In genomic region chr7:76233538-76234281, GRCh38 we compare ENCODE assay signal across 18 cellular contexts. TPM values are rescaled to one million over a fixed set of nuclear protein-coding genes. Genes with fewer than 3 reads are reported as not detected.
DNase-seq lines count a peak whose midpoint lies in the region; ATAC-seq and TF ChIP-seq lines count a peak whose summit lies in the region.
"Had no signal": no experiment of that assay in that cellular context is flagged by ENCODE, and none has a peak within 500 bp of the region (broad histone marks: within the 10 kb centered on the region; RNA-seq: fewer than 3 reads in every experiment).

No MANE protein-coding gene starts in this region.

- H3K4me3 ChIP-seq in WERI-Rb-1 (ENCODE audit: low read depth, low read length): no peak overlapping the region

- no peaks in the 10 kb centered on the region for H3K9me3 ChIP-seq in WERI-Rb-1 (ENCODE audit: severe bottlenecking)

- no peaks in the 10 kb centered on the region for H3K27me3 ChIP-seq in WERI-Rb-1 (ENCODE audit: insufficient read depth, low read depth, severe bottlenecking)

- H3K27ac Mint-ChIP-seq in activated naive CD8-positive, alpha-beta T cell: no peak overlapping the region
- no peak overlapping the region for H3K27ac Mint-ChIP-seq in activated naive CD8-positive, alpha-beta T cell treated with anti-CD3 and anti-CD28 coated beads for 36 hours
- H3K27ac Mint-ChIP-seq: activated CD4-positive, alpha-beta memory T cell treated with anti-CD3 and anti-CD28 coated beads for 36 hours; activated T-helper 1 cell treated with anti-CD3 and anti-CD28 coated beads, Interleukin-12 subunit alpha, Interleukin-12 subunit beta, Interleukin-2, Interleukin-4 antibody, amounts not matched to agents 30 ng/mL and 10 ng/mL and 1 ng/mL, durations not matched to agents 14 hours and 24 hours and 36 hours; stimulated activated naive CD8-positive, alpha-beta T cell treated with anti-CD3 and anti-CD28 coated beads, Interleukin-15, Interleukin-2, amounts not matched to agents 100 ng/mL and 50 ng/mL, for 24 hours had no signal

- H3K36me3 Mint-ChIP-seq in activated naive CD8-positive, alpha-beta T cell: no peaks in the 10 kb centered on the region
- no peaks in the 10 kb centered on the region for H3K36me3 Mint-ChIP-seq in activated naive CD8-positive, alpha-beta T cell treated with anti-CD3 and anti-CD28 coated beads for 36 hours
- H3K36me3 Mint-ChIP-seq: activated CD4-positive, alpha-beta memory T cell treated with anti-CD3 and anti-CD28 coated beads for 36 hours had no signal

- no peaks in the 10 kb centered on the region for H3K9me3 Mint-ChIP-seq in activated naive CD8-positive, alpha-beta T cell (ENCODE audit: low read depth)
- no peaks in the 10 kb centered on the region for H3K9me3 Mint-ChIP-seq in activated naive CD8-positive, alpha-beta T cell treated with anti-CD3 and anti-CD28 coated beads for 36 hours
- H3K9me3 Mint-ChIP-seq: activated CD4-positive, alpha-beta memory T cell treated with anti-CD3 and anti-CD28 coated beads for 36 hours; activated T-helper 1 cell treated with anti-CD3 and anti-CD28 coated beads, Interleukin-12 subunit alpha, Interleukin-12 subunit beta, Interleukin-2, Interleukin-4 antibody, amounts not matched to agents 30 ng/mL and 10 ng/mL and 1 ng/mL, durations not matched to agents 14 hours and 24 hours and 36 hours; stimulated activated naive CD8-positive, alpha-beta T cell treated with anti-CD3 and anti-CD28 coated beads, Interleukin-15, Interleukin-2, amounts not matched to agents 100 ng/mL and 50 ng/mL, for 24 hours had no signal

- peaks cover 45% of the 10 kb centered on the region for H3K27me3 Mint-ChIP-seq in activated naive CD8-positive, alpha-beta T cell
- H3K27me3 Mint-ChIP-seq in activated naive CD8-positive, alpha-beta T cell treated with anti-CD3 and anti-CD28 coated beads for 36 hours: peaks cover 81% of the 10 kb centered on the region

- ATAC-seq in HG03175 (IDR thresholded peaks at IDR 0.05; ENCODE audit: unreplicated experiment): no peak
- ATAC-seq in stimulated activated naive CD8-positive, alpha-beta T cell treated with anti-CD3 and anti-CD28 coated beads, Interleukin-15, Interleukin-2, amounts not matched to agents 100 U/mL and 50 U/mL, for 24 hours: no peak
- ATAC-seq: Right ventricle myocardium inferior had no signal

- peak overlapping the region; percentile 62 for H3K4me3 Mint-ChIP-seq in activated naive CD8-positive, alpha-beta T cell
- no peak overlapping the region for H3K4me3 Mint-ChIP-seq in activated naive CD8-positive, alpha-beta T cell treated with anti-CD3 and anti-CD28 coated beads for 36 hours

- peaks cover 4% of the 10 kb centered on the region for H3K4me1 Mint-ChIP-seq in activated naive CD8-positive, alpha-beta T cell (ENCODE audit: low read depth)
- peaks cover 2% of the 10 kb centered on the region for H3K4me1 Mint-ChIP-seq in activated naive CD8-positive, alpha-beta T cell treated with anti-CD3 and anti-CD28 coated beads for 36 hours

- DNase-seq in activated naive CD8-positive, alpha-beta T cell treated with anti-CD3 and anti-CD28 coated beads for 36 hours: no peak
- DNase-seq in WERI-Rb-1 (peak; percentile 47), iPS DF 19.7 (ENCODE audit: low read depth, low spot score) (peak; percentile 84), superior temporal gyrus (ENCODE audit: extremely low spot score) (peak; percentile 19), GM03348 (ENCODE audit: low spot score) (no peak)
- no peak for DNase-seq in stimulated activated naive CD8-positive, alpha-beta T cell treated with anti-CD3 and anti-CD28 coated beads, Interleukin-15, Interleukin-2, amounts not matched to agents 100 U/mL and 50 U/mL, for 24 hours
- DNase-seq: activated CD4-positive, alpha-beta memory T cell treated with anti-CD3 and anti-CD28 coated beads for 36 hours; aorta; dorsolateral prefrontal cortex; HCEC 1CT; KG1; NCI-H146; NCI-H748 treated with DMSO at 0.1 percent for 48 hours had no signal

- peak overlapping the region; percentile 89 for H3K27ac ChIP-seq in WERI-Rb-1

- H3K36me3 ChIP-seq in WERI-Rb-1: peaks cover 9% of the 10 kb centered on the region

- no peak for TF ChIP-seq CTCF in WERI-Rb-1 (IDR thresholded peaks at IDR 0.05; ENCODE audit: low read depth, low read length)

RNA-seq across cellular contexts. Expression of gene SRRM3, which starts 32.0 kb away (rescaled TPM):
- total RNA-seq in activated naive CD8-positive, alpha-beta T cell treated with anti-CD3 and anti-CD28 coated beads for 36 hours: not detected
- total RNA-seq: activated CD4-positive, alpha-beta memory T cell treated with anti-CD3 and anti-CD28 coated beads for 36 hours; activated T-helper 1 cell treated with anti-CD3 and anti-CD28 coated beads, Interleukin-12 subunit alpha, Interleukin-12 subunit beta, Interleukin-2, Interleukin-4 antibody, amounts not matched to agents 30 ng/mL and 10 ng/mL and 1 ng/mL, durations not matched to agents 14 hours and 24 hours and 36 hours had no signal

Comparison
In these comparisons a context has a peak if more than half of its experiments do, and no peak if none do; other contexts are left out.
1. DNase-seq: peak in WERI-Rb-1 (single experiment), iPS DF 19.7 (single experiment) and superior temporal gyrus (single experiment); none in activated naive CD8-positive, alpha-beta T cell treated with anti-CD3 and anti-CD28 coated beads for 36 hours (single experiment), GM03348 (single experiment) and stimulated activated naive CD8-positive, alpha-beta T cell treated with anti-CD3 and anti-CD28 coated beads, Interleukin-15, Interleukin-2, amounts not matched to agents 100 U/mL and 50 U/mL, for 24 hours (single experiment).